ENCODE assay signal across 21 cellular contexts in genomic region chr4:170750519-170750918, GRCh38.
"Had no signal": no experiment of that assay in that cellular context is flagged by ENCODE, and none has a peak within 500 bp of the region (broad histone marks: within the 10 kb centered on the region; RNA-seq: fewer than 3 reads in every experiment).

No MANE protein-coding gene starts in this region.

- H3K4me1 Mint-ChIP-seq: naive thymus-derived CD8-positive, alpha-beta T cell; stimulated activated naive B cell treated with anti-CD40 and anti-IgM and Interleukin-4, amounts not matched to agents 10 μg/mL and 1 μg/mL and 100 μg/mL, for 72 hours; stimulated activated naive CD8-positive, alpha-beta T cell treated with anti-CD3 and anti-CD28 coated beads, Interleukin-15, amount 100 ng/mL, for 72 hours had no signal

- ATAC-seq: esophagus mucosa; heart left ventricle; left lobe of liver; naive thymus-derived CD8-positive, alpha-beta T cell; stimulated activated naive B cell treated with anti-CD40 and anti-IgM and Interleukin-4, amounts not matched to agents 10 μg/mL and 1 μg/mL and 100 μg/mL, for 72 hours; stimulated activated naive CD8-positive, alpha-beta T cell treated with anti-CD3 and anti-CD28 coated beads, Interleukin-15, amount 100 ng/mL, for 72 hours; upper lobe of right lung had no signal

- H3K9me3 ChIP-seq: neutrophil, sigmoid colon, testis, upper lobe of right lung, vagina had no signal

- H3K36me3 ChIP-seq: heart left ventricle, neutrophil, right atrium auricular region, sigmoid colon, tibial nerve, upper lobe of right lung, vagina had no signal

- H3K4me3 Mint-ChIP-seq: naive thymus-derived CD8-positive, alpha-beta T cell; stimulated activated naive B cell treated with anti-CD40 and anti-IgM and Interleukin-4, amounts not matched to agents 10 μg/mL and 1 μg/mL and 100 μg/mL, for 72 hours; stimulated activated naive CD8-positive, alpha-beta T cell treated with anti-CD3 and anti-CD28 coated beads, Interleukin-15, amount 100 ng/mL, for 72 hours had no signal

- H3K27me3 Mint-ChIP-seq: naive thymus-derived CD8-positive, alpha-beta T cell; stimulated activated naive B cell treated with anti-CD40 and anti-IgM and Interleukin-4, amounts not matched to agents 10 μg/mL and 1 μg/mL and 100 μg/mL, for 72 hours; stimulated activated naive CD8-positive, alpha-beta T cell treated with anti-CD3 and anti-CD28 coated beads, Interleukin-15, amount 100 ng/mL, for 72 hours had no signal

- H3K4me1 ChIP-seq: heart left ventricle, right atrium auricular region, sigmoid colon, testis, tibial nerve, upper lobe of right lung, vagina had no signal

- H3K27me3 ChIP-seq: dorsolateral prefrontal cortex, heart left ventricle, neutrophil, right atrium auricular region, sigmoid colon, testis, tibial nerve, upper lobe of right lung, vagina had no signal

- H3K27ac ChIP-seq: dorsolateral prefrontal cortex, heart left ventricle, neutrophil, right atrium auricular region, sigmoid colon, skin epidermis, testis, tibial nerve, upper lobe of right lung, vagina had no signal

- H3K4me3 ChIP-seq: dorsolateral prefrontal cortex, heart left ventricle, right atrium auricular region, sigmoid colon, skin epidermis, testis, tibial nerve, upper lobe of right lung, vagina had no signal

- DNase-seq: dorsolateral prefrontal cortex; effector CD8-positive, alpha-beta T cell; heart left ventricle; hippocampal formation; kidney glomerular epithelial cell; mammary epithelial cell; naive thymus-derived CD8-positive, alpha-beta T cell; sigmoid colon; stimulated activated CD4-positive, alpha-beta T cell treated with anti-CD3 and anti-CD28 coated beads, Interleukin-2, amount 100 ng/mL, for 24 hours; stimulated activated CD4-positive, alpha-beta T cell treated with anti-CD3 and anti-CD28 coated beads, Interleukin-4, amount 100 ng/mL, for 4 hours; stimulated activated naive B cell treated with anti-CD40 and anti-IgM and Interleukin-4, amounts not matched to agents 10 μg/mL and 1 μg/mL and 100 μg/mL, for 72 hours; stimulated activated naive CD8-positive, alpha-beta T cell treated with anti-CD3 and anti-CD28 coated beads, Interleukin-15, amount 100 ng/mL, for 72 hours; testis; upper lobe of right lung had no signal

- H3K27ac Mint-ChIP-seq: naive thymus-derived CD8-positive, alpha-beta T cell; stimulated activated naive B cell treated with anti-CD40 and anti-IgM and Interleukin-4, amounts not matched to agents 10 μg/mL and 1 μg/mL and 100 μg/mL, for 72 hours; stimulated activated naive CD8-positive, alpha-beta T cell treated with anti-CD3 and anti-CD28 coated beads, Interleukin-15, amount 100 ng/mL, for 72 hours had no signal

- H3K36me3 Mint-ChIP-seq: naive thymus-derived CD8-positive, alpha-beta T cell; stimulated activated naive B cell treated with anti-CD40 and anti-IgM and Interleukin-4, amounts not matched to agents 10 μg/mL and 1 μg/mL and 100 μg/mL, for 72 hours had no signal
